ENCODE assay signal across 3 cellular contexts in genomic region chr16:87675111-87675510, GRCh38.
TF ChIP-seq lines count a peak whose summit lies in the region.

No MANE protein-coding gene starts in this region.

TF ChIP-seq in SK-N-SH treated with all-trans-retinoic acid at 6 μM for 48 hours, 23 proteins besides CTCF, POLR2A, EP300 and RAD21 (continues in another document):
- TF ChIP-seq CREB5 (CRISPR knock-in tag; IDR thresholded peaks at IDR 0.05; ENCODE audit: low read depth) (no peak), ZFP3 (CRISPR knock-in tag; IDR thresholded peaks at IDR 0.05) (no peak), SNAI2 (CRISPR knock-in tag; IDR thresholded peaks at IDR 0.05) (no peak), PATZ1 (CRISPR knock-in tag; IDR thresholded peaks at IDR 0.05; ENCODE audit: borderline replicate concordance) (no peak), ESRRG (CRISPR knock-in tag; IDR thresholded peaks at IDR 0.05) (no peak), ISL1 (CRISPR knock-in tag; IDR thresholded peaks at IDR 0.05) (no peak), BACH2 (CRISPR knock-in tag; IDR thresholded peaks at IDR 0.05; ENCODE audit: borderline replicate concordance) (no peak), TCF4 (CRISPR knock-in tag; IDR thresholded peaks at IDR 0.05; ENCODE audit: borderline replicate concordance) (no peak), PPARA (CRISPR knock-in tag; IDR thresholded peaks at IDR 0.05; ENCODE audit: borderline replicate concordance) (no peak), ZC3H10 (CRISPR knock-in tag; IDR thresholded peaks at IDR 0.05) (no peak), RARB (CRISPR knock-in tag; IDR thresholded peaks at IDR 0.05) (no peak)
- TF ChIP-seq, protein P1, sequence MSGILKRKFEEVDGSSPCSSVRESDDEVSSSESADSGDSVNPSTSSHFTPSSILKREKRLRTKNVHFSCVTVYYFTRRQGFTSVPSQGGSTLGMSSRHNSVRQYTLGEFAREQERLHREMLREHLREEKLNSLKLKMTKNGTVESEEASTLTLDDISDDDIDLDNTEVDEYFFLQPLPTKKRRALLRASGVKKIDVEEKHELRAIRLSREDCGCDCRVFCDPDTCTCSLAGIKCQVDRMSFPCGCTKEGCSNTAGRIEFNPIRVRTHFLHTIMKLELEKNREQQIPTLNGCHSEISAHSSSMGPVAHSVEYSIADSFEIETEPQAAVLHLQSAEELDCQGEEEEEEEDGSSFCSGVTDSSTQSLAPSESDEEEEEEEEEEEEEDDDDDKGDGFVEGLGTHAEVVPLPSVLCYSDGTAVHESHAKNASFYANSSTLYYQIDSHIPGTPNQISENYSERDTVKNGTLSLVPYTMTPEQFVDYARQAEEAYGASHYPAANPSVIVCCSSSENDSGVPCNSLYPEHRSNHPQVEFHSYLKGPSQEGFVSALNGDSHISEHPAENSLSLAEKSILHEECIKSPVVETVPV (CRISPR knock-in tag; IDR thresholded peaks at IDR 0.05), result no peak
- TF ChIP-seq, protein P2, sequence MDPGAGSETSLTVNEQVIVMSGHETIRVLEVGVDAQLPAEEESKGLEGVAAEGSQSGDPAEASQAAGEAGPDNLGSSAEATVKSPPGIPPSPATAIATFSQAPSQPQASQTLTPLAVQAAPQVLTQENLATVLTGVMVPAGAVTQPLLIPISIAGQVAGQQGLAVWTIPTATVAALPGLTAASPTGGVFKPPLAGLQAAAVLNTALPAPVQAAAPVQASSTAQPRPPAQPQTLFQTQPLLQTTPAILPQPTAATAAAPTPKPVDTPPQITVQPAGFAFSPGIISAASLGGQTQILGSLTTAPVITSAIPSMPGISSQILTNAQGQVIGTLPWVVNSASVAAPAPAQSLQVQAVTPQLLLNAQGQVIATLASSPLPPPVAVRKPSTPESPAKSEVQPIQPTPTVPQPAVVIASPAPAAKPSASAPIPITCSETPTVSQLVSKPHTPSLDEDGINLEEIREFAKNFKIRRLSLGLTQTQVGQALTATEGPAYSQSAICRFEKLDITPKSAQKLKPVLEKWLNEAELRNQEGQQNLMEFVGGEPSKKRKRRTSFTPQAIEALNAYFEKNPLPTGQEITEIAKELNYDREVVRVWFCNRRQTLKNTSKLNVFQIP (CRISPR knock-in tag; IDR thresholded peaks at IDR 0.05; ENCODE audit: borderline replicate concordance, low read depth), result no peak

TF ChIP-seq in SK-N-SH, 30 proteins besides CTCF, POLR2A, EP300 and RAD21:
- TF ChIP-seq TEAD4 (IDR thresholded peaks at IDR 0.05; ENCODE audit: borderline replicate concordance, insufficient read depth) (no peak), MXI1 (IDR thresholded peaks at IDR 0.05; ENCODE audit: low read depth, low read length) (no peak), NFIC (IDR thresholded peaks at IDR 0.05; ENCODE audit: borderline replicate concordance) (no peak), USF2 (IDR thresholded peaks at IDR 0.05; ENCODE audit: borderline replicate concordance, low read depth, low read length) (no peak), TCF12 (IDR thresholded peaks at IDR 0.05) (no peak), YY1 (IDR thresholded peaks at IDR 0.05; ENCODE audit: low read depth) (no peak), JUND (IDR thresholded peaks at IDR 0.05) (no peak), SMC3 (IDR thresholded peaks at IDR 0.05; ENCODE audit: low read depth, low read length) (no peak), RFX5 (IDR thresholded peaks at IDR 0.05; ENCODE audit: low read length) (no peak), FOXJ3 (CRISPR knock-in tag; IDR thresholded peaks at IDR 0.05) (no peak), GATA2 (CRISPR knock-in tag; IDR thresholded peaks at IDR 0.05) (no peak), TAF1 (IDR thresholded peaks at IDR 0.05; ENCODE audit: borderline replicate concordance, low read depth, low read length) (no peak), SIN3A (IDR thresholded peaks at IDR 0.05; ENCODE audit: borderline replicate concordance, low read depth, low read length) (no peak), CHD2 (IDR thresholded peaks at IDR 0.05; ENCODE audit: low read length, partially characterized antibody) (no peak)
- TF ChIP-seq, protein P3, sequence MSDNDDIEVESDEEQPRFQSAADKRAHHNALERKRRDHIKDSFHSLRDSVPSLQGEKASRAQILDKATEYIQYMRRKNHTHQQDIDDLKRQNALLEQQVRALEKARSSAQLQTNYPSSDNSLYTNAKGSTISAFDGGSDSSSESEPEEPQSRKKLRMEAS (IDR thresholded peaks at IDR 0.05; ENCODE audit: low read depth), result no peak
- TF ChIP-seq, protein P4, sequence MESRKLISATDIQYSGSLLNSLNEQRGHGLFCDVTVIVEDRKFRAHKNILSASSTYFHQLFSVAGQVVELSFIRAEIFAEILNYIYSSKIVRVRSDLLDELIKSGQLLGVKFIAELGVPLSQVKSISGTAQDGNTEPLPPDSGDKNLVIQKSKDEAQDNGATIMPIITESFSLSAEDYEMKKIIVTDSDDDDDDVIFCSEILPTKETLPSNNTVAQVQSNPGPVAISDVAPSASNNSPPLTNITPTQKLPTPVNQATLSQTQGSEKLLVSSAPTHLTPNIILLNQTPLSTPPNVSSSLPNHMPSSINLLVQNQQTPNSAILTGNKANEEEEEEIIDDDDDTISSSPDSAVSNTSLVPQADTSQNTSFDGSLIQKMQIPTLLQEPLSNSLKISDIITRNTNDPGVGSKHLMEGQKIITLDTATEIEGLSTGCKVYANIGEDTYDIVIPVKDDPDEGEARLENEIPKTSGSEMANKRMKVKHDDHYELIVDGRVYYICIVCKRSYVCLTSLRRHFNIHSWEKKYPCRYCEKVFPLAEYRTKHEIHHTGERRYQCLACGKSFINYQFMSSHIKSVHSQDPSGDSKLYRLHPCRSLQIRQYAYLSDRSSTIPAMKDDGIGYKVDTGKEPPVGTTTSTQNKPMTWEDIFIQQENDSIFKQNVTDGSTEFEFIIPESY (IDR thresholded peaks at IDR 0.05; ENCODE audit: borderline replicate concordance, low read depth), result no peak
TF ChIP-seq in SK-N-SH: peak in this region for 0.

TF ChIP-seq in GM12891, 5 proteins besides CTCF, POLR2A, EP300 and RAD21:
- TF ChIP-seq TAF1 (IDR thresholded peaks at IDR 0.05; ENCODE audit: low read depth, low read length), result no peak
- TF ChIP-seq SPI1 (IDR thresholded peaks at IDR 0.05; ENCODE audit: low read depth, low read length), result no peak
- TF ChIP-seq POLR2AphosphoS5 (IDR thresholded peaks at IDR 0.05; ENCODE audit: low read depth, low read length), result no peak
- TF ChIP-seq PAX5 (IDR thresholded peaks at IDR 0.05; ENCODE audit: insufficient read depth, low read length, severe bottlenecking), result no peak
- TF ChIP-seq POU2F2 (IDR thresholded peaks at IDR 0.05; ENCODE audit: low read depth, low read length), result no peak
TF ChIP-seq in GM12891: peak in this region for 0.
